ENCODE assay signal across 1 cellular context in genomic region chr12:10940389-10940788, GRCh38.
TF ChIP-seq lines count a peak whose summit lies in the region.

No MANE protein-coding gene starts in this region.

TF ChIP-seq in A549, 52 proteins besides CTCF, POLR2A, EP300 and RAD21 (continued from another document):
- TF ChIP-seq FOSL2 (IDR thresholded peaks at IDR 0.05) (no peak), FOSL2 (CRISPR knock-in tag; IDR thresholded peaks at IDR 0.05) (peak; percentile 47; the same call in 1 of the 2 replicates), HOXB5 (CRISPR knock-in tag; IDR thresholded peaks at IDR 0.05) (no peak), KDM5A (IDR thresholded peaks at IDR 0.05) (no peak), CEBPB (IDR thresholded peaks at IDR 0.05) (peak; percentile 9 to 52; a peak in 2 of 4 replicates), FOXS1 (CRISPR knock-in tag; IDR thresholded peaks at IDR 0.05) (no peak), MAFK (IDR thresholded peaks at IDR 0.05; ENCODE audit: partially characterized antibody) (peak; percentile 43)
